8 cellular contexts compared by ENCODE assay signal in genomic region chr11:59556883-59557205, GRCh38. TPM values are rescaled to one million over a fixed set of nuclear protein-coding genes. Genes with fewer than 3 reads are reported as not detected.
DNase-seq lines count a peak whose midpoint lies in the region; ATAC-seq and TF ChIP-seq lines count a peak whose summit lies in the region.

No MANE protein-coding gene starts in this region.

- ATAC-seq in lower lobe of right lung, result no peak

- H3K4me2 ChIP-seq in MM.1S (ENCODE audit: low read depth, low read length), result peak overlapping the region; percentile 64

- no peaks in the 10 kb centered on the region for H4K20me1 ChIP-seq in MM.1S (ENCODE audit: insufficient read depth, low read length)

- peak overlapping the region; percentile 83 for H3K27ac Mint-ChIP-seq in activated naive CD8-positive, alpha-beta T cell treated with anti-CD3 and anti-CD28 coated beads for 36 hours

- H3K27me3 ChIP-seq in MM.1S (replicated peaks; ENCODE audit: insufficient read depth, low read length) (peaks cover 11% of the 10 kb centered on the region), lower lobe of right lung (ENCODE audit: low read depth) (no peaks in the 10 kb centered on the region)

- H3K9me3 Mint-ChIP-seq in activated naive CD8-positive, alpha-beta T cell treated with anti-CD3 and anti-CD28 coated beads for 36 hours, result peaks cover 3% of the 10 kb centered on the region

- peak overlapping the region; percentile 20; the same call in 1 of the 2 replicates for H3K27ac ChIP-seq in MM.1S (ENCODE audit: low read length)
- H3K27ac ChIP-seq in lower lobe of right lung, result peak overlapping the region; percentile 56

- H3K4me3 Mint-ChIP-seq in activated naive CD8-positive, alpha-beta T cell treated with anti-CD3 and anti-CD28 coated beads for 36 hours, result peak overlapping the region; percentile 81

- H3K27me3 Mint-ChIP-seq in activated naive CD8-positive, alpha-beta T cell treated with anti-CD3 and anti-CD28 coated beads for 36 hours, result peaks cover 15% of the 10 kb centered on the region

- no peaks in the 10 kb centered on the region for H3K36me3 ChIP-seq in MM.1S (replicated peaks; ENCODE audit: insufficient read depth, low read length)
- no peaks in the 10 kb centered on the region for H3K36me3 ChIP-seq in lower lobe of right lung

- peaks cover 52% of the 10 kb centered on the region for H3F3A ChIP-seq in MM.1S (ENCODE audit: insufficient read depth, low read length)

- no peak for TF ChIP-seq CTCF in MM.1S (IDR thresholded peaks at IDR 0.05; ENCODE audit: low read length)
- no peak for TF ChIP-seq CTCF in lower lobe of right lung (IDR thresholded peaks at IDR 0.05)
- TF ChIP-seq CTCF in GM10266 (IDR thresholded peaks at IDR 0.05; ENCODE audit: control insufficient read depth, insufficient read depth, low read depth, missing control alignments), result no peak

- intact Hi-C loops in lower lobe of right lung (cut with DNase I), result no loop called here

- H3K4me1 ChIP-seq in MM.1S (ENCODE audit: low read length) (peaks cover 15% of the 10 kb centered on the region), lower lobe of right lung (peaks cover 41% of the 10 kb centered on the region)

- H3K4me1 Mint-ChIP-seq in activated naive CD8-positive, alpha-beta T cell treated with anti-CD3 and anti-CD28 coated beads for 36 hours, result peaks cover 45% of the 10 kb centered on the region

- H3K9me3 ChIP-seq in MM.1S (replicated peaks; ENCODE audit: insufficient read depth, low read length) (no peaks in the 10 kb centered on the region), lower lobe of right lung (no peaks in the 10 kb centered on the region)

- peak overlapping the region; percentile 47; the same call in 1 of the 2 replicates for H2AFZ ChIP-seq in MM.1S (ENCODE audit: low read length)

- H3K9me2 ChIP-seq in MM.1S (replicated peaks; ENCODE audit: insufficient read depth, low read length), result no peaks in the 10 kb centered on the region

- no peaks in the 10 kb centered on the region for H3K79me2 ChIP-seq in MM.1S (ENCODE audit: low read length)

- peak overlapping the region; percentile 45 for H3K4me3 ChIP-seq in MM.1S (ENCODE audit: low read length)
- peak overlapping the region; percentile 45 for H3K4me3 ChIP-seq in lower lobe of right lung

- H3K36me3 Mint-ChIP-seq in activated naive CD8-positive, alpha-beta T cell treated with anti-CD3 and anti-CD28 coated beads for 36 hours, result peaks cover 5% of the 10 kb centered on the region

- H3K9ac ChIP-seq in MM.1S (ENCODE audit: low read length), result no peak overlapping the region; the same call in 1 of the 2 replicates

- DNase-seq in activated CD8-positive, alpha-beta memory T cell treated with anti-CD3 and anti-CD28 coated beads, Interleukin-2, amount 50 U/mL, for 48 hours, result peak; percentile 59
- no peak for DNase-seq in activated CD8-positive, alpha-beta memory T cell treated with anti-CD3 and anti-CD28 coated beads, Interleukin-2, amount 50 U/mL, for 4 hours
- DNase-seq in MM.1S, result no peak
- no peak for DNase-seq in activated naive CD8-positive, alpha-beta T cell treated with anti-CD3 and anti-CD28 coated beads for 36 hours
- DNase-seq in lower lobe of right lung, result no peak
- no peak for DNase-seq in GM10266 (ENCODE audit: extremely low spot score)
- DNase-seq in NCI-H2029 (lab: John Stamatoyannopoulos, UW), result no peak
- DNase-seq in NCI-H2081 (lab: John Stamatoyannopoulos, UW), result no peak

RNA-seq across cellular contexts. Expression of gene OR4D9, which starts 45.5 kb away (rescaled TPM):
- total RNA-seq in activated naive CD8-positive, alpha-beta T cell treated with anti-CD3 and anti-CD28 coated beads for 36 hours, result not detected
- not detected for total RNA-seq in lower lobe of right lung

RNA-seq across cellular contexts. Expression of gene OR4D11, which starts 53.5 kb away (rescaled TPM):
- not detected for total RNA-seq in activated naive CD8-positive, alpha-beta T cell treated with anti-CD3 and anti-CD28 coated beads for 36 hours
- total RNA-seq in lower lobe of right lung, result not detected

RNA-seq across cellular contexts. Expression of gene OSBP, which starts 58.7 kb away (rescaled TPM):
- 10 to 100 TPM; 39.4 to 39.6 TPM for total RNA-seq in activated naive CD8-positive, alpha-beta T cell treated with anti-CD3 and anti-CD28 coated beads for 36 hours
- 37.7 TPM for total RNA-seq in lower lobe of right lung
